8 cellular contexts compared by ENCODE assay signal in the genomic region with DNA sequence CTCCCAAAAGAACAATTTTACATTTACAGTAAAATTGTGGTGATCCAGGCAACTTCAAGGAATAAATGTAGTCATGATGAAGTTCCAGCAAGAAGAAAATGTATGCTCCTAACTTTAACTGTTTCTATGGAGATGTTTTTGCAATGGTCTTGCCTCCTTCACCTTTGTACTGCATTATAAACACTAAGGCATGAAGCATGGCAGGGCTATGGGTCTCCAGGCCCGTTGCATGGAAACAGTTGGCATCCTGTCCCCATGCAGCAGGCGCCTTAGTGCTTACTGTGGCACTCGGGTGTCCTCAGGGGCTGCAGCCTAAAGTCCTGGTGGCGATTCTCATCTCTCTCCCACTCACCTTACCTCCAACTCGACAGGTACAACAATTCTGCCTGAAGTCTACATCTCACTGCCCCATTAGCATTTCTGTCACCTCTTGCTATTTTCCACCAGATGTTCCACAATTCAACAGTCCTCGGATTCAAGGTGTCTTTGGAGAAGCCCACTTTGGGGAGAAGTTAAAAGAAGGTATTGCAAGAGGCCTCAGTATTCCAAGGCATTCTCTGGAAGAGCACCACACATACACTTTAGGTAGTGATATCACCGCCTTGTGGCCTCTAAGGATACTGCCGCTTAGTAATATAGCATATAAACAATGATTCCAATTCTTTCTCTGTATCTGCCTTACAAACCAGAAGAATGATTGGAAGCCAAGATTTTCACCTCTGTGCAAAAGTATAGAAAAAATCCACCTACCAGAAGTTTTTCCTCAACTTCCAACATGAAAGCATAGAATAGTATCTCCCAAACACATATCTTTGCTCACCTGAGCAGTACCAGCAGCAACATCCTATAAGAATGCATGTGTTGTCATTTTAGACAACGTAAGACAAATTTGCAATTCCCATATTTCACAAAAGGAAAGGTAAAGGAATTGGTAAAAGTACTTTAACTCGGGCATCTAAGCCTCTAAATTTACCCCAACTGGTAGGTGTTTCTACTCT. TPM values are rescaled to one million over a fixed set of nuclear protein-coding genes. Genes with fewer than 3 reads are reported as not detected.
DNase-seq lines count a peak whose midpoint lies in the region; ATAC-seq and TF ChIP-seq lines count a peak whose summit lies in the region.

No MANE protein-coding gene starts in this region.

- no peak overlapping the region for H3K4me3 Mint-ChIP-seq in activated T-helper 17 cell treated with anti-CD3 and anti-CD28 coated beads, Interleukin-2, amount 50 U/mL, for 72 hours

- ATAC-seq in activated T-helper 17 cell treated with anti-CD3 and anti-CD28 coated beads, Interleukin-2, amount 50 U/mL, for 72 hours (replicated peaks): no peak

- H3K36me3 ChIP-seq in OCI-LY3 (replicated peaks; ENCODE audit: low read depth, low read length) (no peaks in the 10 kb centered on the region), parathyroid adenoma (ENCODE audit: control insufficient read depth, insufficient read depth, low read length) (no peaks in the 10 kb centered on the region)

- no peak overlapping the region for H2AFZ ChIP-seq in OCI-LY3 (ENCODE audit: low read depth, low read length)
- no peak overlapping the region for H2AFZ ChIP-seq in parathyroid adenoma

- TF ChIP-seq CTCF in HFF-Myc (IDR thresholded peaks at IDR 0.05; ENCODE audit: low read depth, low read length, missing control alignments) (peak; percentile 67), OCI-LY3 (IDR thresholded peaks at IDR 0.05; ENCODE audit: low read depth, low read length) (peak; percentile 41), epithelial cell of proximal tubule (conservative IDR thresholded peaks at IDR 0.05; ENCODE audit: low read depth, low read length) (peak; percentile 77), parathyroid adenoma (IDR thresholded peaks at IDR 0.05) (peak; percentile 75)

- no peak overlapping the region for H3K9ac ChIP-seq in OCI-LY3 (ENCODE audit: low read length)
- no peak overlapping the region for H3K9ac ChIP-seq in parathyroid adenoma

- H3K27ac ChIP-seq in OCI-LY3 (ENCODE audit: low read length) (no peak overlapping the region), parathyroid adenoma (no peak overlapping the region)

- no peaks in the 10 kb centered on the region for H3K4me1 ChIP-seq in OCI-LY3 (ENCODE audit: low read length)
- no peaks in the 10 kb centered on the region for H3K4me1 ChIP-seq in parathyroid adenoma

- no peaks in the 10 kb centered on the region for H3K9me3 Mint-ChIP-seq in activated T-helper 17 cell treated with anti-CD3 and anti-CD28 coated beads, Interleukin-2, amount 50 U/mL, for 72 hours

- H3K4me1 Mint-ChIP-seq in activated T-helper 17 cell treated with anti-CD3 and anti-CD28 coated beads, Interleukin-2, amount 50 U/mL, for 72 hours: no peaks in the 10 kb centered on the region

- H3K36me3 Mint-ChIP-seq in activated T-helper 17 cell treated with anti-CD3 and anti-CD28 coated beads, Interleukin-2, amount 50 U/mL, for 72 hours (ENCODE audit: low read depth): no peaks in the 10 kb centered on the region

- DNase-seq in NCI-H2081 (lab: John Stamatoyannopoulos, UW) (peak; percentile 37 to 62), NCI-H2081 treated with DMSO at 0.1 percent for 48 hours (lab: John Stamatoyannopoulos, UW) (no peak), HFF-Myc (ENCODE audit: extremely low read depth, low read depth) (peak; percentile 31), epithelial cell of proximal tubule (ENCODE audit: low read depth) (no peak), RPMI8226 (no peak)

- 0 out of 2 replicates have a peak, but pooled peaks cover 11% of the 10 kb centered on the region for H3K27me3 ChIP-seq in OCI-LY3 (ENCODE audit: low read depth, low read length)
- H3K27me3 ChIP-seq in parathyroid adenoma (ENCODE audit: control insufficient read depth, insufficient read depth, low read length): no peaks in the 10 kb centered on the region

- H3K27me3 Mint-ChIP-seq in activated T-helper 17 cell treated with anti-CD3 and anti-CD28 coated beads, Interleukin-2, amount 50 U/mL, for 72 hours: peaks cover 29% of the 10 kb centered on the region

- H3K4me2 ChIP-seq in OCI-LY3 (ENCODE audit: low read length) (no peak overlapping the region), parathyroid adenoma (ENCODE audit: low read length) (peak overlapping the region; percentile 22)

- no peaks in the 10 kb centered on the region for H4K20me1 ChIP-seq in OCI-LY3 (ENCODE audit: insufficient read depth, low read length)

- H3K9me3 ChIP-seq in OCI-LY3 (ENCODE audit: insufficient read depth, low read length) (no peaks in the 10 kb centered on the region), parathyroid adenoma (ENCODE audit: control insufficient read depth, low read length) (no peaks in the 10 kb centered on the region)

- no peak overlapping the region for H3K27ac Mint-ChIP-seq in activated T-helper 17 cell treated with anti-CD3 and anti-CD28 coated beads, Interleukin-2, amount 50 U/mL, for 72 hours

- no peaks in the 10 kb centered on the region for H3K79me2 ChIP-seq in OCI-LY3 (ENCODE audit: low read length)
- peaks cover 10% of the 10 kb centered on the region for H3K79me2 ChIP-seq in parathyroid adenoma

- no peak overlapping the region for H3K4me3 ChIP-seq in HFF-Myc (replicated peaks; ENCODE audit: low read depth, low read length)
- H3K4me3 ChIP-seq in OCI-LY3 (ENCODE audit: low read length): no peak overlapping the region
- H3K4me3 ChIP-seq in epithelial cell of proximal tubule (ENCODE audit: low read depth, low read length): no peak overlapping the region
- H3K4me3 ChIP-seq in parathyroid adenoma (ENCODE audit: low read depth, low read length): no peak overlapping the region

RNA-seq across cellular contexts. Expression of a gene that starts 5.1 kb away (rescaled TPM):
- total RNA-seq in epithelial cell of proximal tubule: 8.2 and 17.1 TPM in 2 replicates
- total RNA-seq in activated T-helper 17 cell treated with anti-CD3 and anti-CD28 coated beads, Interleukin-2, amount 50 U/mL, for 72 hours: under 1 TPM; 0.16 to 0.35 TPM

Comparison
In these comparisons a context has a peak if more than half of its experiments do, and no peak if none do; other contexts are left out.
1. DNase-seq: peak in NCI-H2081 (2 of 2) and HFF-Myc (single experiment); none in NCI-H2081 treated with DMSO at 0.1 percent for 48 hours (single experiment), epithelial cell of proximal tubule (single experiment) and RPMI8226 (single experiment).
2. Peak in every context shown above with its lines, with median percentiles within 50 percentile points of each other: CTCF ChIP-seq.